Comparison of ENCODE assay signal across 1 cellular context in genomic region chr12:117090816-117091711, GRCh38.
TF ChIP-seq lines count a peak whose summit lies in the region.

No MANE protein-coding gene starts in this region.

TF ChIP-seq in HepG2, 621 proteins besides CTCF, POLR2A, EP300 and RAD21 (continued from another document and continues in another):
- TF ChIP-seq PRDM10 (CRISPR knock-in tag; IDR thresholded peaks at IDR 0.05; ENCODE audit: low read depth), result peak; percentile 63; the same call in 1 of the 2 replicates
- 0 out of 2 replicates have a peak, but pooled peaks have one; percentile 9 for TF ChIP-seq NFIC (IDR thresholded peaks at IDR 0.05; ENCODE audit: low read length)
- TF ChIP-seq ZNF441 (CRISPR knock-in tag; IDR thresholded peaks at IDR 0.05; ENCODE audit: borderline replicate concordance), result no peak
- TF ChIP-seq ZSCAN9 (CRISPR knock-in tag; IDR thresholded peaks at IDR 0.05; ENCODE audit: borderline replicate concordance), result no peak
- TF ChIP-seq PTBP1 (IDR thresholded peaks at IDR 0.05; ENCODE audit: low read depth, low read length, poor library complexity, severe bottlenecking), result no peak
- TF ChIP-seq ZZZ3 (CRISPR knock-in tag; IDR thresholded peaks at IDR 0.05; ENCODE audit: borderline replicate concordance), result no peak
- TF ChIP-seq ZNF639 (CRISPR knock-in tag; conservative IDR thresholded peaks at IDR 0.05), result 0 out of 2 replicates have a peak, but pooled peaks have one; percentile 38
- 0 out of 2 replicates have a peak, but pooled peaks have one; percentile 33 for TF ChIP-seq HNRNPUL1 (IDR thresholded peaks at IDR 0.05; ENCODE audit: low read depth, low read length)
- peak; percentile 70; the same call in 1 of the 2 replicates for TF ChIP-seq PPARG (CRISPR knock-in tag; conservative IDR thresholded peaks at IDR 0.05)
- TF ChIP-seq HOXA5 (CRISPR knock-in tag; IDR thresholded peaks at IDR 0.05), result no peak
- peak; percentile 56; the same call in 1 of the 2 replicates for TF ChIP-seq ZBTB25 (CRISPR knock-in tag; IDR thresholded peaks at IDR 0.05)
- 0 out of 2 replicates have a peak, but pooled peaks have one; percentile 69 for TF ChIP-seq ZNF430 (CRISPR knock-in tag; IDR thresholded peaks at IDR 0.05)
- TF ChIP-seq GTF3A (CRISPR knock-in tag; conservative IDR thresholded peaks at IDR 0.05), result no peak
- TF ChIP-seq ZEB1 (IDR thresholded peaks at IDR 0.05; ENCODE audit: insufficient replicate concordance, low read depth), result peak; percentile 95
- TF ChIP-seq HNF4G (IDR thresholded peaks at IDR 0.05; ENCODE audit: borderline replicate concordance, low read depth, low read length), result no peak
- 0 out of 2 replicates have a peak, but pooled peaks have one; percentile 52 for TF ChIP-seq HNF4G (CRISPR knock-in tag; IDR thresholded peaks at IDR 0.05; ENCODE audit: borderline replicate concordance, low read depth)
- TF ChIP-seq ZNF574 (CRISPR knock-in tag; IDR thresholded peaks at IDR 0.05), result peak; percentile 52; the same call in 1 of the 2 replicates
- peak; percentile 80 for TF ChIP-seq ELF3 (CRISPR knock-in tag; IDR thresholded peaks at IDR 0.05)
- peak; percentile 55; the same call in 1 of the 2 replicates for TF ChIP-seq POLR2AphosphoS5 (IDR thresholded peaks at IDR 0.05; ENCODE audit: low read depth, low read length)
- TF ChIP-seq ZFX (CRISPR knock-in tag; IDR thresholded peaks at IDR 0.05; ENCODE audit: low read depth), result peak; percentile 81
- TF ChIP-seq KDM3A (CRISPR knock-in tag; IDR thresholded peaks at IDR 0.05; ENCODE audit: low read depth), result 0 out of 2 replicates have a peak, but pooled peaks have one; percentile 65
- no peak for TF ChIP-seq SP2 (CRISPR knock-in tag; IDR thresholded peaks at IDR 0.05)
- TF ChIP-seq CEBPG (CRISPR knock-in tag; IDR thresholded peaks at IDR 0.05), result peak; percentile 3; the same call in 1 of the 2 replicates
- TF ChIP-seq IKZF5 (CRISPR knock-in tag; IDR thresholded peaks at IDR 0.05), result peak; percentile 72; the same call in 1 of the 2 replicates
- TF ChIP-seq POGZ (CRISPR knock-in tag; IDR thresholded peaks at IDR 0.05), result peak; percentile 58
- peak in 1 of 2 experiments; percentile 45; a peak in 2 of 4 replicates for TF ChIP-seq NR2F1 (CRISPR knock-in tag; IDR thresholded peaks at IDR 0.05)
- peak; percentile 64 for TF ChIP-seq ZNF263 (CRISPR knock-in tag; IDR thresholded peaks at IDR 0.05)
- peak; percentile 62; the same call in 1 of the 2 replicates for TF ChIP-seq MYC (CRISPR knock-in tag; IDR thresholded peaks at IDR 0.05; ENCODE audit: borderline replicate concordance)
- TF ChIP-seq SAP130 (CRISPR knock-in tag; IDR thresholded peaks at IDR 0.05; ENCODE audit: low read depth), result peak; percentile 88
- TF ChIP-seq ZSCAN31 (CRISPR knock-in tag; IDR thresholded peaks at IDR 0.05; ENCODE audit: low read depth), result 0 out of 2 replicates have a peak, but pooled peaks have one; percentile 53
- TF ChIP-seq FOXP4 (CRISPR knock-in tag; IDR thresholded peaks at IDR 0.05), result peak; percentile 48; the same call in 1 of the 2 replicates
- no peak for TF ChIP-seq FOXP1 (IDR thresholded peaks at IDR 0.05)
- no peak for TF ChIP-seq FOXP1 (CRISPR knock-in tag; IDR thresholded peaks at IDR 0.05)
- peak; percentile 87 for TF ChIP-seq NCOA2 (CRISPR knock-in tag; IDR thresholded peaks at IDR 0.05)
- TF ChIP-seq MTA1 (CRISPR knock-in tag; IDR thresholded peaks at IDR 0.05; ENCODE audit: borderline replicate concordance), result peak; percentile 54; the same call in 1 of the 2 replicates
- TF ChIP-seq TBX2 (CRISPR knock-in tag; IDR thresholded peaks at IDR 0.05; ENCODE audit: borderline replicate concordance), result peak; percentile 85
- peak; percentile 64; the same call in 1 of the 2 replicates for TF ChIP-seq ARID3A (IDR thresholded peaks at IDR 0.05; ENCODE audit: low read depth, low read length)
- TF ChIP-seq DMAP1 (CRISPR knock-in tag; IDR thresholded peaks at IDR 0.05), result 0 out of 2 replicates have a peak, but pooled peaks have one; percentile 59
- peak; percentile 73; the same call in 1 of the 2 replicates for TF ChIP-seq MED13 (CRISPR knock-in tag; IDR thresholded peaks at IDR 0.05)
- no peak for TF ChIP-seq HOXD1 (CRISPR knock-in tag; IDR thresholded peaks at IDR 0.05)
- peak; percentile 94 for TF ChIP-seq HIC2 (CRISPR knock-in tag; IDR thresholded peaks at IDR 0.05; ENCODE audit: low read depth)
- 0 out of 2 replicates have a peak, but pooled peaks have one; percentile 30 for TF ChIP-seq PITX1 (CRISPR knock-in tag; IDR thresholded peaks at IDR 0.05)
- no peak for TF ChIP-seq ZFAT (CRISPR knock-in tag; conservative IDR thresholded peaks at IDR 0.05)
- peak; percentile 61; the same call in 1 of the 2 replicates for TF ChIP-seq NR2C2 (CRISPR knock-in tag; IDR thresholded peaks at IDR 0.05; ENCODE audit: borderline replicate concordance)
- peak; percentile 44 for TF ChIP-seq ZNF614 (CRISPR knock-in tag; IDR thresholded peaks at IDR 0.05; ENCODE audit: borderline replicate concordance)
